Comparison of ENCODE assay signal across 3 cellular contexts in the genomic region with DNA sequence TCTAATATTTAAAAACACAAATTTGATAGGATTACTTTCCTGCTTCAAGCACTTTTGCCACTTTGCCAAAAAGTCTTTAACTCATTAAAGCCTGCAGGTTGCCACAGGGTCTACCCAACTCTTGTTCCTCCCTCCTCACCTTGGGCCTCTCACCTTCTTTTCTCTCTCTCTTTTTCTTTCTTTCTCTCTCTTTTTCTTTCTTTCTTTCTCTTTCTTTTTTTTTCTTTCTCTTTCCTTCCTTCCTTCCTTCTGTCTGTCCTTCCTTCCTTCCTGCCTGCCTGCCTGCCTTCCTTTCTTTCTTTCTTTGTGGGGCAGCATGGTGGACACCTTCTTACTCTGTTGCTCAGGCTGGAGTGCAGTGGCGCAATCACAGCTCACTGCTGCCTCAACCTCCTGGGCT.
TF ChIP-seq lines count a peak whose summit lies in the region.

No MANE protein-coding gene starts in this region.

TF ChIP-seq in HEK293, 187 proteins besides CTCF, POLR2A, EP300 and RAD21:
- TF ChIP-seq MYNN (tag by site-specific recombination; IDR thresholded peaks at IDR 0.05; ENCODE audit: borderline replicate concordance) (no peak), ZNF701 (tag by site-specific recombination; IDR thresholded peaks at IDR 0.05) (no peak), ZNF707 (tag by site-specific recombination; IDR thresholded peaks at IDR 0.05) (no peak), ZNF398 (tag by site-specific recombination; IDR thresholded peaks at IDR 0.05) (no peak), ZBTB7A (tag by site-specific recombination; IDR thresholded peaks at IDR 0.05; ENCODE audit: low read depth) (no peak), ZNF366 (tag by site-specific recombination; conservative IDR thresholded peaks at IDR 0.05) (peak; percentile 34; the same call in 1 of the 2 replicates)

TF ChIP-seq in K562, 482 proteins besides CTCF, POLR2A, EP300 and RAD21:
- TF ChIP-seq FOXK2 (conservative IDR thresholded peaks at IDR 0.05 in 1 of 2, IDR thresholded peaks at IDR 0.05 in 1 of 2; ENCODE audit: low read depth in 2 of 2) (no peak), MCM2 (IDR thresholded peaks at IDR 0.05; ENCODE audit: low read depth) (no peak), HINFP (tag; conservative IDR thresholded peaks at IDR 0.05; ENCODE audit: low read depth) (0 out of 2 replicates have a peak, but pooled peaks have one; percentile 23), FUS (optimal IDR thresholded peaks at IDR 0.05; ENCODE audit: low read depth, low read length) (no peak), ZNF347 (CRISPR knock-in tag; IDR thresholded peaks at IDR 0.05; ENCODE audit: low read depth) (no peak), FOXK1 (CRISPR knock-in tag; IDR thresholded peaks at IDR 0.05; ENCODE audit: borderline replicate concordance) (no peak), SIRT6 (IDR thresholded peaks at IDR 0.05; ENCODE audit: low read depth, low read length) (no peak), TBL1XR1 (IDR thresholded peaks at IDR 0.05; ENCODE audit: low read length in 2 of 2) (no peak), LARP7 (IDR thresholded peaks at IDR 0.05) (0 out of 2 replicates have a peak, but pooled peaks have one; percentile 33)
- TF ChIP-seq, protein P1, sequence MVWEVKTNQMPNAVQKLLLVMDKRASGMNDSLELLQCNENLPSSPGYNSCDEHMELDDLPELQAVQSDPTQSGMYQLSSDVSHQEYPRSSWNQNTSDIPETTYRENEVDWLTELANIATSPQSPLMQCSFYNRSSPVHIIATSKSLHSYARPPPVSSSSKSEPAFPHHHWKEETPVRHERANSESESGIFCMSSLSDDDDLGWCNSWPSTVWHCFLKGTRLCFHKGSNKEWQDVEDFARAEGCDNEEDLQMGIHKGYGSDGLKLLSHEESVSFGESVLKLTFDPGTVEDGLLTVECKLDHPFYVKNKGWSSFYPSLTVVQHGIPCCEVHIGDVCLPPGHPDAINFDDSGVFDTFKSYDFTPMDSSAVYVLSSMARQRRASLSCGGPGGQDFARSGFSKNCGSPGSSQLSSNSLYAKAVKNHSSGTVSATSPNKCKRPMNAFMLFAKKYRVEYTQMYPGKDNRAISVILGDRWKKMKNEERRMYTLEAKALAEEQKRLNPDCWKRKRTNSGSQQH (CRISPR knock-in tag; IDR thresholded peaks at IDR 0.05): 0 out of 2 replicates have a peak, but pooled peaks have one; percentile 38
- TF ChIP-seq, protein P2, sequence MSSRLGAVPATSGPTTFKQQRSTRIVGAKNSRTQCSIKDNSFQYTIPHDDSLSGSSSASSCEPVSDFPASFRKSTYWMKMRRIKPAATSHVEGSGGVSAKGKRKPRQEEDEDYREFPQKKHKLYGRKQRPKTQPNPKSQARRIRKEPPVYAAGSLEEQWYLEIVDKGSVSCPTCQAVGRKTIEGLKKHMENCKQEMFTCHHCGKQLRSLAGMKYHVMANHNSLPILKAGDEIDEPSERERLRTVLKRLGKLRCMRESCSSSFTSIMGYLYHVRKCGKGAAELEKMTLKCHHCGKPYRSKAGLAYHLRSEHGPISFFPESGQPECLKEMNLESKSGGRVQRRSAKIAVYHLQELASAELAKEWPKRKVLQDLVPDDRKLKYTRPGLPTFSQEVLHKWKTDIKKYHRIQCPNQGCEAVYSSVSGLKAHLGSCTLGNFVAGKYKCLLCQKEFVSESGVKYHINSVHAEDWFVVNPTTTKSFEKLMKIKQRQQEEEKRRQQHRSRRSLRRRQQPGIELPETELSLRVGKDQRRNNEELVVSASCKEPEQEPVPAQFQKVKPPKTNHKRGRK (tag; IDR thresholded peaks at IDR 0.05): peak; percentile 99

TF ChIP-seq in SK-N-SH treated with all-trans-retinoic acid at 6 μM for 48 hours, 23 proteins besides CTCF, POLR2A, EP300 and RAD21:
- TF ChIP-seq ZC3H10 (CRISPR knock-in tag; IDR thresholded peaks at IDR 0.05) (no peak), CSRNP3 (CRISPR knock-in tag; IDR thresholded peaks at IDR 0.05) (no peak)
